20 cellular contexts compared by ENCODE assay signal in genomic region chr6:54716869-54717268, GRCh38.
"Had no signal": no experiment of that assay in that cellular context is flagged by ENCODE, and none has a peak within 500 bp of the region (broad histone marks: within the 10 kb centered on the region; RNA-seq: fewer than 3 reads in every experiment).

No MANE protein-coding gene starts in this region.

- H3K4me1 Mint-ChIP-seq: activated CD4-positive, alpha-beta T cell treated with anti-CD3 and anti-CD28 coated beads for 36 hours; activated naive CD8-positive, alpha-beta T cell treated with anti-CD3 and anti-CD28 coated beads, Interleukin-2, amount 10 ng/mL, durations not matched to agents 7 days and 5 days; naive thymus-derived CD4-positive, alpha-beta T cell; stimulated activated memory B cell treated with anti-CD40 and anti-IgM and Interleukin-4, amounts not matched to agents 10 μg/mL and 1 μg/mL and 100 μg/mL, for 72 hours had no signal

- H3K36me3 Mint-ChIP-seq: activated naive CD8-positive, alpha-beta T cell treated with anti-CD3 and anti-CD28 coated beads, Interleukin-2, amount 10 ng/mL, durations not matched to agents 7 days and 5 days; naive thymus-derived CD4-positive, alpha-beta T cell; stimulated activated memory B cell treated with anti-CD40 and anti-IgM and Interleukin-4, amounts not matched to agents 10 μg/mL and 1 μg/mL and 100 μg/mL, for 72 hours had no signal

- H3K27ac Mint-ChIP-seq: activated CD4-positive, alpha-beta T cell treated with anti-CD3 and anti-CD28 coated beads for 36 hours; activated CD8-positive, alpha-beta T cell treated with anti-CD3 and anti-CD28 coated beads for 36 hours; activated naive CD8-positive, alpha-beta T cell treated with anti-CD3 and anti-CD28 coated beads, Interleukin-2, amount 10 ng/mL, durations not matched to agents 7 days and 5 days; naive thymus-derived CD4-positive, alpha-beta T cell; stimulated activated memory B cell treated with anti-CD40 and anti-IgM and Interleukin-4, amounts not matched to agents 10 μg/mL and 1 μg/mL and 100 μg/mL, for 72 hours had no signal

- H3K4me3 ChIP-seq: breast epithelium, esophagus muscularis mucosa, lower lobe of right lung, prostate gland, right lobe of liver, spleen, tibial nerve, vagina had no signal

- H3K36me3 ChIP-seq: breast epithelium, esophagus muscularis mucosa, lower lobe of right lung, prostate gland, right lobe of liver, spleen, tibial nerve, vagina, WERI-Rb-1 had no signal

- H3K4me3 Mint-ChIP-seq: activated CD4-positive, alpha-beta T cell treated with anti-CD3 and anti-CD28 coated beads for 36 hours; activated CD8-positive, alpha-beta T cell treated with anti-CD3 and anti-CD28 coated beads for 36 hours; activated naive CD8-positive, alpha-beta T cell treated with anti-CD3 and anti-CD28 coated beads, Interleukin-2, amount 10 ng/mL, durations not matched to agents 7 days and 5 days; naive thymus-derived CD4-positive, alpha-beta T cell; stimulated activated memory B cell treated with anti-CD40 and anti-IgM and Interleukin-4, amounts not matched to agents 10 μg/mL and 1 μg/mL and 100 μg/mL, for 72 hours had no signal

- H3K27me3 Mint-ChIP-seq: activated CD4-positive, alpha-beta T cell treated with anti-CD3 and anti-CD28 coated beads for 36 hours; activated CD8-positive, alpha-beta T cell treated with anti-CD3 and anti-CD28 coated beads for 36 hours; activated naive CD8-positive, alpha-beta T cell treated with anti-CD3 and anti-CD28 coated beads, Interleukin-2, amount 10 ng/mL, durations not matched to agents 7 days and 5 days; naive thymus-derived CD4-positive, alpha-beta T cell; stimulated activated memory B cell treated with anti-CD40 and anti-IgM and Interleukin-4, amounts not matched to agents 10 μg/mL and 1 μg/mL and 100 μg/mL, for 72 hours had no signal

- H3K27me3 ChIP-seq: breast epithelium, esophagus muscularis mucosa, right lobe of liver, spleen, tibial nerve, vagina had no signal

- H3K4me1 ChIP-seq: esophagus muscularis mucosa, lower lobe of right lung, prostate gland, spleen, vagina had no signal

- H3K27ac ChIP-seq: breast epithelium, esophagus muscularis mucosa, lower lobe of right lung, prostate gland, right lobe of liver, spleen, tibial nerve, vagina, WERI-Rb-1 had no signal

- H3K9me3 Mint-ChIP-seq: activated CD8-positive, alpha-beta T cell treated with anti-CD3 and anti-CD28 coated beads for 36 hours; activated naive CD8-positive, alpha-beta T cell treated with anti-CD3 and anti-CD28 coated beads, Interleukin-2, amount 10 ng/mL, durations not matched to agents 7 days and 5 days had no signal

- DNase-seq: activated CD4-positive, alpha-beta T cell treated with anti-CD3 and anti-CD28 coated beads for 36 hours; activated CD8-positive, alpha-beta memory T cell treated with anti-CD3 and anti-CD28 coated beads, Interleukin-2, amount 50 U/mL, for 4 hours; activated CD8-positive, alpha-beta T cell treated with anti-CD3 and anti-CD28 coated beads for 36 hours; activated naive CD8-positive, alpha-beta T cell treated with anti-CD3 and anti-CD28 coated beads, Interleukin-2, amount 10 ng/mL, durations not matched to agents 7 days and 5 days; aorta; hippocampal formation; kidney glomerular epithelial cell; lower lobe of right lung; naive thymus-derived CD4-positive, alpha-beta T cell; nucleus accumbens; right lobe of liver; spleen; stimulated activated CD4-positive, alpha-beta T cell treated with anti-CD3 and anti-CD28 coated beads, Interleukin-1b, Interleukin-23, amount 100 ng/mL, for 48 hours; WERI-Rb-1 had no signal

- ATAC-seq: activated CD4-positive, alpha-beta T cell treated with anti-CD3 and anti-CD28 coated beads for 36 hours; activated CD8-positive, alpha-beta T cell treated with anti-CD3 and anti-CD28 coated beads for 36 hours; lower lobe of right lung; naive thymus-derived CD4-positive, alpha-beta T cell; right lobe of liver; stimulated activated memory B cell treated with anti-CD40 and anti-IgM and Interleukin-4, amounts not matched to agents 10 μg/mL and 1 μg/mL and 100 μg/mL, for 72 hours had no signal
